19 cellular contexts compared by ENCODE assay signal in the genomic region with DNA sequence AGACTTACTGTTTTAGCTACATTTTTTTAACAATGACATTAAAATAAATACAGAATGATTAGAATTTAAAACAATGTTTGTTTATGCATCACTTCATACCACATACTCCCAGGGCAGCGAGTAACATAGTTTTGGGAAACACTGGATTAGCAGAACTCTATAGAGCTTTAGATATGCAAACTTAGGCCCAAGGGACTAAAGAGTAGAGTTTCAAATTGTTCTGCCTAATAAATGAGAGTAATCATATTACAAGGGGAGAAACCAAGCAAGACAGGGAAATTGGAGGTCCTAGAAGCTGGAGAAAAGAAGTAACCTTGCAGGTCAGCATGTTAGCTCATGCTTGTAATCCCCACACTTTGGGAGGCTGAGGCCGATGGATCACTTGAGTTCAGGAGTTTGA. TPM values are rescaled to one million over a fixed set of nuclear protein-coding genes. Genes with fewer than 3 reads are reported as not detected.
DNase-seq lines count a peak whose midpoint lies in the region; ATAC-seq, FAIRE-seq and TF ChIP-seq lines count a peak whose summit lies in the region.
"Had no signal": no experiment of that assay in that cellular context is flagged by ENCODE, and none has a peak within 500 bp of the region (broad histone marks: within the 10 kb centered on the region; RNA-seq: fewer than 3 reads in every experiment).

No MANE protein-coding gene starts in this region.

- H2BK20ac ChIP-seq in H1 (ENCODE audit: low read length), result no peak overlapping the region

- TF ChIP-seq POLR2A in H1 (IDR thresholded peaks at IDR 0.05; ENCODE audit: control extremely low read depth in 1 of 2, low read depth in 2 of 2, low read length in 2 of 2) (no peak), uterus (IDR thresholded peaks at IDR 0.05) (no peak)

- H2AFZ ChIP-seq in GM23338 (no peak overlapping the region), H1 (ENCODE audit: low read length) (no peak overlapping the region)
- H2AFZ ChIP-seq: GM23248 had no signal

- no peaks in the 10 kb centered on the region for H3K79me1 ChIP-seq in H1 (ENCODE audit: low read depth, low read length)

- intact Hi-C loops in uterus (cut with DNase I; ENCODE audit: low total_unique reads), result no loop called here

- POLR2A ChIA-PET in H1 (lab: Charles Lee; ENCODE audit: partially characterized antibody), result no interaction called here
- POLR2A ChIA-PET in naive thymus-derived CD8-positive, alpha-beta T cell (lab: Charles Lee), result no interaction called here

- no peak overlapping the region for H3K4ac ChIP-seq in H1 (replicated peaks; ENCODE audit: insufficient read length, low read depth, low read length)

- ATAC-seq in GM23338 (peak; percentile 32; the same call in 1 of the 3 replicates), HG02981 (IDR thresholded peaks at IDR 0.05; ENCODE audit: unreplicated experiment) (no peak)
- ATAC-seq in naive thymus-derived CD8-positive, alpha-beta T cell, result no peak

- peak overlapping the region; percentile 84; the same call in 1 of the 2 replicates for H3K18ac ChIP-seq in H1 (ENCODE audit: extremely low read depth, low read length)

- no peak overlapping the region for H4K91ac ChIP-seq in H1 (replicated peaks; ENCODE audit: insufficient read length, low read length)

- H4K8ac ChIP-seq in H1 (ENCODE audit: extremely low read depth, insufficient read depth, low read length), result no peak overlapping the region

- no peaks in the 10 kb centered on the region for H3K36me3 ChIP-seq in GM23338 (ENCODE audit: insufficient read depth)
- no peaks in the 10 kb centered on the region for H3K36me3 ChIP-seq in HUES64 (ENCODE audit: insufficient read depth, low read length)
- peaks cover 0 to 13% (median 0%) of the 10 kb centered on the region in 4 experiments; a peak in 2 of 8 replicates for H3K36me3 ChIP-seq in H1 (ENCODE audit: control insufficient read depth in 2 of 4, insufficient read depth in 4 of 4, low read length in 3 of 4)
- H3K36me3 ChIP-seq in iPS-20b (ENCODE audit: insufficient read depth, low read depth, low read length), result no peaks in the 10 kb centered on the region
- H3K36me3 ChIP-seq in uterus, result no peaks in the 10 kb centered on the region
- H3K36me3 ChIP-seq: BLaER1 had no signal

- peaks cover 10% of the 10 kb centered on the region; the same call in 2 of the 3 replicates for H3K36me3 Mint-ChIP-seq in GM23338 (ENCODE audit: low read depth)
- H3K36me3 Mint-ChIP-seq in naive thymus-derived CD8-positive, alpha-beta T cell, result no peaks in the 10 kb centered on the region
- H3K36me3 Mint-ChIP-seq: CD4-positive, CD25-positive, alpha-beta regulatory T cell had no signal

- CTCF ChIA-PET in H1 (lab: Charles Lee; ENCODE audit: partially characterized antibody), result interaction anchor here (0.7 to 1.4 kb wide), 5 partner anchors 13 to 1035 kb away, joined by 3 to 4 read pairs (median 3); no protein-coding TSS in a partner anchor

- no peak overlapping the region for H3K4me3 Mint-ChIP-seq in GM23338
- H3K4me3 Mint-ChIP-seq in naive thymus-derived CD8-positive, alpha-beta T cell, result no peak overlapping the region
- H3K4me3 Mint-ChIP-seq: CD4-positive, CD25-positive, alpha-beta regulatory T cell; HFFc6 had no signal

- 54% methylated on average over 2 of the region's 2 CpGs for WGBS in HUES64
- 42% methylated on average over 2 of the region's 2 CpGs; no CpG with 5 or more reads in 1 of the 2 experiments for WGBS in H1 (ENCODE audit: extremely low coverage in 1 of 2, insufficient coverage in 1 of 2, insufficient read length in 1 of 2, insufficient replicate concordance in 2 of 2, low coverage in 1 of 2, low lambda C conversion rate in 2 of 2, missing lambda C conversion rate in 1 of 2), 2 experiments

- no peak overlapping the region for H3K23ac ChIP-seq in H1 (ENCODE audit: insufficient read length)

- peak overlapping the region; percentile 42; the same call in 1 of the 2 replicates for H2BK12ac ChIP-seq in H1 (ENCODE audit: low read depth, low read length)

- H4K5ac ChIP-seq in H1 (ENCODE audit: insufficient read length, low read depth, low read length), result peak overlapping the region; percentile 56

- DNase-seq in GM23338 (ENCODE audit: low spot score) (no peak), H1 (ENCODE audit: low read depth in 1 of 2, low spot score in 2 of 2) (no peak), hepatic stellate cell (ENCODE audit: low spot score) (no peak), uterus (no peak)
- no peak for DNase-seq in naive thymus-derived CD8-positive, alpha-beta T cell
- DNase-seq: 8988T; AML-193; CD4-positive, CD25-positive, alpha-beta regulatory T cell; DMS53; GF-D8; GM23248; HCEC 1CT; HFFc6; IMR-90 had no signal

- FAIRE-seq in H1 (lab: Jason Lieb, UNC), result no peak
- FAIRE-seq: HTR-8/SVneo had no signal

- peak overlapping the region; percentile 60; the same call in 1 of the 2 replicates for H2BK5ac ChIP-seq in H1 (ENCODE audit: low read depth, low read length)

- H4K20me1 ChIP-seq in GM23338 (replicated peaks; ENCODE audit: insufficient read depth) (no peaks in the 10 kb centered on the region), H1 (replicated peaks in 1 of 2; ENCODE audit: control insufficient read depth in 1 of 2, insufficient read depth in 2 of 2, low read length in 2 of 2) (no peaks in the 10 kb centered on the region)
- H4K20me1 ChIP-seq: BLaER1 had no signal

- peaks cover 14% of the 10 kb centered on the region; the same call in 2 of the 3 replicates for H3K9me3 Mint-ChIP-seq in GM23338
- peaks cover 0 to 1% (median 0%) of the 10 kb centered on the region in 9 donors for H3K9me3 Mint-ChIP-seq in naive thymus-derived CD8-positive, alpha-beta T cell
- H3K9me3 Mint-ChIP-seq: HFFc6 had no signal

- H3K9me2 ChIP-seq in GM23338 (ENCODE audit: insufficient read depth), result 0 out of 2 replicates have a peak, but pooled peaks cover 2% of the 10 kb centered on the region

- H3K4me2 ChIP-seq in GM23338, result peak overlapping the region; percentile 18; the same call in 1 of the 2 replicates
- H3K4me2 ChIP-seq in H1 (ENCODE audit: insufficient read depth in 1 of 2, low read depth in 2 of 2, low read length in 2 of 2), result 0 out of 4 replicates have a peak overlapping the region, but pooled peaks of 1 of the 2 experiments have one; percentile 1
- H3K4me2 ChIP-seq: BLaER1 had no signal

- H3F3A ChIP-seq in GM23338 (replicated peaks; ENCODE audit: low read depth), result peaks cover 3% of the 10 kb centered on the region; the same call in 1 of the 2 replicates

- H2BK120ac ChIP-seq in H1 (replicated peaks; ENCODE audit: low read depth, low read length), result no peak overlapping the region

- H3K14ac ChIP-seq in H1 (ENCODE audit: insufficient read length), result no peak overlapping the region

- H3K4me1 ChIP-seq in GM23338 (ENCODE audit: insufficient read depth) (peaks cover 38% of the 10 kb centered on the region), HUES64 (ENCODE audit: insufficient read depth, low read length) (peaks cover 25% of the 10 kb centered on the region), H1 (replicated peaks in 1 of 4; ENCODE audit: control insufficient read depth in 3 of 4, insufficient read depth in 4 of 4, low read length in 3 of 4) (peaks cover 0 to 5% (median 2%) of the 10 kb centered on the region in 4 experiments; a peak in 2 of 7 replicates), iPS-20b (ENCODE audit: insufficient read depth, low read length) (peaks cover 28% of the 10 kb centered on the region; the same call in 1 of the 2 replicates), uterus (no peaks in the 10 kb centered on the region)
- H3K4me1 ChIP-seq: BLaER1 had no signal

- H3K9me3 ChIP-seq in HUES64 (ENCODE audit: insufficient read depth, low read depth, low read length), result peaks cover 3% of the 10 kb centered on the region; the same call in 1 of the 2 replicates
- peaks cover 0 to 16% of the 10 kb centered on the region in 2 experiments; a peak in 1 of 4 replicates for H3K9me3 ChIP-seq in H1 (ENCODE audit: insufficient read depth in 2 of 2, low read depth in 1 of 2, low read length in 1 of 2)
- H3K9me3 ChIP-seq in iPS-20b (ENCODE audit: insufficient read depth, low read depth, low read length), result no peaks in the 10 kb centered on the region; the same call in 1 of the 2 replicates
- no peaks in the 10 kb centered on the region for H3K9me3 ChIP-seq in uterus

- H3K27ac ChIP-seq in GM23338 (ENCODE audit: low read depth) (no peak overlapping the region), HUES64 (ENCODE audit: low read depth, low read length) (0 out of 2 replicates have a peak overlapping the region, but pooled peaks have one; percentile 40), H1 (ENCODE audit: low read depth, low read length) (no peak overlapping the region; the same call in 1 of the 2 replicates), iPS-20b (ENCODE audit: low read length) (peak overlapping the region; percentile 18), uterus (no peak overlapping the region)
- H3K27ac ChIP-seq: BLaER1, GM23248 had no signal

- no peak for TF ChIP-seq RAD21 in H1 (IDR thresholded peaks at IDR 0.05 in 1 of 2, conservative IDR thresholded peaks at IDR 0.05 in 1 of 2; ENCODE audit: low read depth in 2 of 2, low read length in 2 of 2)

- no peak overlapping the region for H2AK5ac ChIP-seq in H1 (ENCODE audit: low read depth, low read length)

- no peaks in the 10 kb centered on the region for H3K23me2 ChIP-seq in H1 (ENCODE audit: low read depth, low read length)

- H2BK15ac ChIP-seq in H1 (ENCODE audit: low read length), result no peak overlapping the region

- H3K4me3 ChIP-seq in GM23338 (no peak overlapping the region), HUES64 (ENCODE audit: low read length) (no peak overlapping the region), H1 (ENCODE audit: extremely low read depth in 1 of 4, insufficient read depth in 2 of 4, low read depth in 3 of 4, low read length in 4 of 4) (no peak overlapping the region), iPS-20b (ENCODE audit: low read length) (no peak overlapping the region), uterus (no peak overlapping the region)
- H3K4me3 ChIP-seq: BLaER1, GM23248 had no signal

- no peak for TF ChIP-seq CTCF in GM23338 (conservative IDR thresholded peaks at IDR 0.05; ENCODE audit: low read depth in 2 of 2)
- no peak for TF ChIP-seq CTCF in H1 (IDR thresholded peaks at IDR 0.05; ENCODE audit: control extremely low read depth in 1 of 3, insufficient read depth in 1 of 3, low read depth in 1 of 3, low read length in 3 of 3)
- TF ChIP-seq CTCF in uterus (IDR thresholded peaks at IDR 0.05), result no peak

- TF ChIP-seq EP300 in H1 (IDR thresholded peaks at IDR 0.05; ENCODE audit: borderline replicate concordance in 1 of 2, low read depth in 2 of 2, low read length in 2 of 2), result no peak

- H3K56ac ChIP-seq in H1 (replicated peaks; ENCODE audit: insufficient read length, low read depth, low read length), result no peak overlapping the region

- H3K4me1 Mint-ChIP-seq in GM23338, result peaks cover 39% of the 10 kb centered on the region
- H3K4me1 Mint-ChIP-seq in naive thymus-derived CD8-positive, alpha-beta T cell, result no peaks in the 10 kb centered on the region
- H3K4me1 Mint-ChIP-seq: CD4-positive, CD25-positive, alpha-beta regulatory T cell had no signal

- no peaks in the 10 kb centered on the region for H3K27me3 ChIP-seq in GM23338 (ENCODE audit: insufficient read depth)
- no peaks in the 10 kb centered on the region for H3K27me3 ChIP-seq in HUES64 (ENCODE audit: insufficient read depth, low read length)
- H3K27me3 ChIP-seq in H1 (replicated peaks in 1 of 4; ENCODE audit: control insufficient read depth in 3 of 4, extremely low read depth in 1 of 4, insufficient read depth in 3 of 4, low read length in 3 of 4), result no peaks in the 10 kb centered on the region
- no peaks in the 10 kb centered on the region for H3K27me3 ChIP-seq in iPS-20b (ENCODE audit: insufficient read depth, low read length)
- H3K27me3 ChIP-seq in uterus, result no peaks in the 10 kb centered on the region
- H3K27me3 ChIP-seq: BLaER1 had no signal

- no peak overlapping the region; the same call in 1 of the 2 replicates for H3K27ac Mint-ChIP-seq in GM23338
- H3K27ac Mint-ChIP-seq in naive thymus-derived CD8-positive, alpha-beta T cell, result no peak overlapping the region
- H3K27ac Mint-ChIP-seq: CD4-positive, CD25-positive, alpha-beta regulatory T cell; HFFc6 had no signal

- H3K9ac ChIP-seq in HUES64 (ENCODE audit: low read depth, low read length), result no peak overlapping the region
- no peak overlapping the region for H3K9ac ChIP-seq in H1 (replicated peaks in 1 of 4; ENCODE audit: extremely low read depth in 1 of 4, low read depth in 3 of 4, low read length in 3 of 4)
- H3K9ac ChIP-seq in iPS-20b (ENCODE audit: low read depth, low read length), result no peak overlapping the region
- H3K9ac ChIP-seq: BLaER1, GM23248 had no signal

- H3K27me3 Mint-ChIP-seq in GM23338 (ENCODE audit: insufficient read depth, low read depth, poor library complexity), result peaks cover 4% of the 10 kb centered on the region
- H3K27me3 Mint-ChIP-seq in naive thymus-derived CD8-positive, alpha-beta T cell, result peaks cover 0 to 2% (median 0%) of the 10 kb centered on the region in 5 donors

- H3K79me2 ChIP-seq in GM23338 (replicated peaks; ENCODE audit: insufficient read depth) (no peaks in the 10 kb centered on the region), H1 (ENCODE audit: control insufficient read depth in 1 of 2, insufficient read depth in 2 of 2, low read length in 2 of 2) (no peaks in the 10 kb centered on the region)

RNA-seq across cellular contexts. Expression of a gene that starts 3.6 kb away (rescaled TPM):
- 5.3 and 5.9 TPM in 2 replicates for total RNA-seq in GM23338 (2014; rRNA removed; shearing (Covaris generic))
- polyA plus RNA-seq in GM23338 (2016; fragmentation: Nextera tagmentation; extraction: Ambion mirVana), result 2.5 and 3.2 TPM in 2 replicates
- polyA plus RNA-seq in HUES64 (2013, experiment 1 of 2), result 7.2 TPM
- polyA plus RNA-seq in HUES64 (2013, experiment 2 of 2), result 6.5 TPM
- 2.3 and 3.4 TPM in 2 replicates for total RNA-seq in H1 (2021; fragmentation: NEBNext Ultra II Directional; extraction: Animal tissue kit (Norgen Biotek cat#: 25700))
- 1.7 and 5.9 TPM in 2 replicates for polyA plus RNA-seq in H1 (2011; rRNA removed)
- polyA plus RNA-seq in H1 (2011; cell fraction: cytosol; rRNA removed), result 3.1 TPM
- 3.0 TPM for polyA plus RNA-seq in H1 (2011; cell fraction: nucleus; rRNA removed)
- 3.9 to 8.2 TPM (median 5.4 TPM) in 4 replicates for polyA plus RNA-seq in H1 (2012, experiment 1 of 2)
- 0.31 TPM for polyA plus RNA-seq in H1 (2012, experiment 2 of 2)
- 1.2 TPM for polyA plus RNA-seq in H1 (2013, experiment 1 of 2)
- polyA plus RNA-seq in H1 (2013, experiment 2 of 2), result 1.6 TPM
- polyA minus RNA-seq in H1 (2011; rRNA and poly(A)+ RNA removed), result 5.1 and 9.7 TPM in 2 replicates
- polyA minus RNA-seq in H1 (2011; cell fraction: cytosol; rRNA and poly(A)+ RNA removed), result 3.3 TPM
- polyA minus RNA-seq in H1 (2011; cell fraction: nucleus; rRNA and poly(A)+ RNA removed), result 6.1 TPM
- not detected for total RNA-seq in naive thymus-derived CD8-positive, alpha-beta T cell
- polyA plus RNA-seq in naive thymus-derived CD8-positive, alpha-beta T cell, result not detected
- under 1 TPM in 1 of 4 donors, not detected in 3; 0.21 TPM for total RNA-seq in uterus
- total RNA-seq: CD4-positive, CD25-positive, alpha-beta regulatory T cell; GM23248; HFFc6; IMR-90 had no signal
- polyA plus RNA-seq: CD4-positive, CD25-positive, alpha-beta regulatory T cell; GM23248; IMR-90 had no signal

Comparison
In these comparisons a context has a peak if more than half of its experiments do, and no peak if none do; other contexts are left out.
1. H3K27ac ChIP-seq: peak in HUES64 (single experiment) and iPS-20b (single experiment); none in GM23338 (single experiment), H1 (single experiment) and uterus (0 of 2).